Comparison of ENCODE assay signal across 8 cellular contexts in the genomic region with DNA sequence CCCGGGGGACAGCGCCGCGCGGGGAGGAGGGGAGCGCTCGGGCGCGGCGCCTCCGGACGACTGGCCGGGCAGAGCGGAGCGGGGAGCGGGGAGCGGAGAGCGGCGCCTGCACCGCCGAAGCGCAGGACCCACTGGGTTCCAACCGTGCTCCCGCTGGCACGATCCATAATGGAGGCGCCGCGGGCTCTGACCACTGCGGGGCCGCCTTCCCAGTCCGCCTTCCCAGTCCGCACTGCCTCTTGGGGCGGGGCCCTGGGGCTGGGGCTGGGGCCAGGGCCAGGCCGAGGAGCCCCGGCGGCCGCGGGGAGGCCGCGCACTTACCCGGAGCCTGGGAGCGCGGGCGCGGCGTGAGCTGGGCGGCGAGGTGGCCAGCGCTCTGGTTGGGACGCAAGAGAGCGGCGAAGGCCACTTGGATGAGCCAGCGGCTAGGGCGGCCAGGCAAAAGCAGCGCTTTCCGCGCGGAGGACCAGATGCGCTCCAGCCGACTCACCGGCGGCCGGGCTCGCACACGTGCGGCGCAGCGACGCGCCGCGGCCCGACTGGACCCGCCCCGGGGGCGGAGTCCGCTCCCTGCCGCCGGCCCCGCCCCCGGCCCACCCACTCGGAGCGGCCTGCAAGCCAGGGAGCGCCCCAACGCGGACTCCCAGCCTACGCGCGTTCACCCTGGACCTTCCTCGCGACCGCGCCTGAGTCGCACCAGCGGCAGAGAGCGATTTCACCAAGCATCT. TPM values are rescaled to one million over a fixed set of nuclear protein-coding genes. Genes with fewer than 3 reads are reported as not detected.
DNase-seq lines count a peak whose midpoint lies in the region; ATAC-seq, FAIRE-seq and TF ChIP-seq lines count a peak whose summit lies in the region.

A gene with protein sequence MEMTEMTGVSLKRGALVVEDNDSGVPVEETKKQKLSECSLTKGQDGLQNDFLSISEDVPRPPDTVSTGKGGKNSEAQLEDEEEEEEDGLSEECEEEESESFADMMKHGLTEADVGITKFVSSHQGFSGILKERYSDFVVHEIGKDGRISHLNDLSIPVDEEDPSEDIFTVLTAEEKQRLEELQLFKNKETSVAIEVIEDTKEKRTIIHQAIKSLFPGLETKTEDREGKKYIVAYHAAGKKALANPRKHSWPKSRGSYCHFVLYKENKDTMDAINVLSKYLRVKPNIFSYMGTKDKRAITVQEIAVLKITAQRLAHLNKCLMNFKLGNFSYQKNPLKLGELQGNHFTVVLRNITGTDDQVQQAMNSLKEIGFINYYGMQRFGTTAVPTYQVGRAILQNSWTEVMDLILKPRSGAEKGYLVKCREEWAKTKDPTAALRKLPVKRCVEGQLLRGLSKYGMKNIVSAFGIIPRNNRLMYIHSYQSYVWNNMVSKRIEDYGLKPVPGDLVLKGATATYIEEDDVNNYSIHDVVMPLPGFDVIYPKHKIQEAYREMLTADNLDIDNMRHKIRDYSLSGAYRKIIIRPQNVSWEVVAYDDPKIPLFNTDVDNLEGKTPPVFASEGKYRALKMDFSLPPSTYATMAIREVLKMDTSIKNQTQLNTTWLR (minus strand): TSS at position 541 of the 728 bp plus-strand sequence. CDS start 13,759 bp downstream, outside the sequence.

- H3K9me3 ChIP-seq in HUES64 (ENCODE audit: insufficient read depth, low read depth, low read length): no peaks in the 10 kb centered on the region
- no peaks in the 10 kb centered on the region for H3K9me3 ChIP-seq in OCI-LY3 (ENCODE audit: insufficient read depth, low read length)
- H3K9me3 ChIP-seq in mucosa of stomach (ENCODE audit: control insufficient read depth, low read length): no peaks in the 10 kb centered on the region

- peaks cover 50% of the 10 kb centered on the region for H3K79me2 ChIP-seq in OCI-LY3 (ENCODE audit: low read length)

- H2AFZ ChIP-seq in OCI-LY3 (ENCODE audit: low read depth, low read length): peak within 1 kb of the TSS; percentile 97

- ATAC-seq in GM21447 (IDR thresholded peaks at IDR 0.05; ENCODE audit: unreplicated experiment): peak; percentile 84

- H3K27me3 ChIP-seq in HUES64 (ENCODE audit: insufficient read depth, low read length): no peaks in the 10 kb centered on the region
- no peaks in the 10 kb centered on the region for H3K27me3 ChIP-seq in OCI-LY3 (ENCODE audit: low read depth, low read length)
- no peaks in the 10 kb centered on the region for H3K27me3 ChIP-seq in mucosa of stomach (ENCODE audit: control insufficient read depth, insufficient read depth, low read length)

- H3K27ac ChIP-seq in HUES64 (ENCODE audit: low read depth, low read length) (peak within 1 kb of the TSS; percentile 95), OCI-LY3 (ENCODE audit: low read length) (peak within 1 kb of the TSS; percentile 20)

- H3K9ac ChIP-seq in HUES64 (ENCODE audit: low read depth, low read length) (peak within 1 kb of the TSS; percentile 96), OCI-LY3 (ENCODE audit: low read length) (peak within 1 kb of the TSS; percentile 73), mucosa of stomach (ENCODE audit: low read length) (peak within 1 kb of the TSS; percentile 69)

- H3K36me3 ChIP-seq in HUES64 (ENCODE audit: insufficient read depth, low read length) (peaks cover 21% of the 10 kb centered on the region), OCI-LY3 (replicated peaks; ENCODE audit: low read depth, low read length) (peaks cover 6% of the 10 kb centered on the region), mucosa of stomach (ENCODE audit: control insufficient read depth, insufficient read depth, low read length) (no peaks in the 10 kb centered on the region)

- H3K4me1 ChIP-seq in HUES64 (ENCODE audit: insufficient read depth, low read length): 0 out of 2 replicates have a peak, but pooled peaks cover 3% of the 10 kb centered on the region
- peaks cover 8% of the 10 kb centered on the region; the same call in 1 of the 2 replicates for H3K4me1 ChIP-seq in OCI-LY3 (ENCODE audit: low read length)
- H3K4me1 ChIP-seq in mucosa of stomach (ENCODE audit: control insufficient read depth, insufficient read depth, low read length): peaks cover 4% of the 10 kb centered on the region

- DNase-seq in D721Med (ENCODE audit: insufficient read length, low spot score) (peak; percentile 83), activated T-cell treated with anti-CD3 and anti-CD28 coated beads for 48 hours (ENCODE audit: low read depth) (peak; percentile 87), epithelial cell of proximal tubule (ENCODE audit: low read depth) (no peak)
- DNase-seq in stimulated activated CD8-positive, alpha-beta memory T cell treated with anti-CD3 and anti-CD28 coated beads, Interleukin-4, amount 100 ng/mL, for 48 hours: peak; percentile 87

- under 1% methylated on average over 96 of the region's 96 CpGs for WGBS in HUES64

- TF ChIP-seq CTCF in D721Med (IDR thresholded peaks at IDR 0.05; ENCODE audit: insufficient read depth, missing control alignments) (peak; percentile 4), OCI-LY3 (IDR thresholded peaks at IDR 0.05; ENCODE audit: low read depth, low read length) (no peak), epithelial cell of proximal tubule (conservative IDR thresholded peaks at IDR 0.05; ENCODE audit: low read depth, low read length) (no peak)

- H3K4me3 ChIP-seq in HUES64 (ENCODE audit: low read length) (peak within 1 kb of the TSS; percentile 83), OCI-LY3 (ENCODE audit: low read length) (peak within 1 kb of the TSS; percentile 87), epithelial cell of proximal tubule (ENCODE audit: low read depth, low read length) (peak within 1 kb of the TSS; percentile 82), mucosa of stomach (ENCODE audit: low read length) (peak within 1 kb of the TSS; percentile 80)

- FAIRE-seq in D721Med (lab: Jason Lieb, UNC): no peak

- peaks cover 3% of the 10 kb centered on the region; the same call in 1 of the 2 replicates for H4K20me1 ChIP-seq in OCI-LY3 (ENCODE audit: insufficient read depth, low read length)

- H3K4me2 ChIP-seq in OCI-LY3 (ENCODE audit: low read length): peak within 1 kb of the TSS; percentile 79

RNA-seq across cellular contexts. Expression of the gene that starts here (rescaled TPM):
- 40.3 TPM for polyA plus RNA-seq in HUES64 (2013, experiment 1 of 2)
- 36.3 TPM for polyA plus RNA-seq in HUES64 (2013, experiment 2 of 2)
- 28.3 and 30.2 TPM in 2 replicates for total RNA-seq in epithelial cell of proximal tubule
